Comparison of ENCODE assay signal across 1 cellular context in the genomic region with DNA sequence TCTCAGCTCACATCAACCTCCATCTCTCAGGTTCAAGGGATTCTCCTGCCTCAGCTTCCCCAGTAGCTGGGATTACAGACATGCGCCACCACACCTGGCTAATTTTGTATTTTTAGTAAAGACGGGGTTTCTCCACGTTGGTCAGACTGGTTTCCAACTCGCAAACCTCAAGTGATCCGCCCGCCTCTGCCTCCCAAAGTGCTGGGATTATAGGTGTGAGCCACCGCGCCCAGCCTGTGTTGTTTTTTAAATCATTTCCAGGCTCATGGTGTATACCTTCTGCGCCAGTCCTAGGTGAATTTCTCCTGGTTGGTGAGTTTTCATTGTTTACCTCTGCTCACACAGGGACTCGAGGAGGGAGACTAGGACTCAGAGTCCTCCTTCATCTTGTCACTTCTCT.
TF ChIP-seq lines count a peak whose summit lies in the region.

No MANE protein-coding gene starts in this region.

TF ChIP-seq in HepG2, 621 proteins besides CTCF, POLR2A, EP300 and RAD21:
- TF ChIP-seq ZBTB38 (CRISPR knock-in tag; IDR thresholded peaks at IDR 0.05) (peak; percentile 37; the same call in 1 of the 2 replicates), ZNF263 (CRISPR knock-in tag; IDR thresholded peaks at IDR 0.05) (0 out of 2 replicates have a peak, but pooled peaks have one; percentile 13)
